33 cellular contexts compared by ENCODE assay signal in the genomic region with DNA sequence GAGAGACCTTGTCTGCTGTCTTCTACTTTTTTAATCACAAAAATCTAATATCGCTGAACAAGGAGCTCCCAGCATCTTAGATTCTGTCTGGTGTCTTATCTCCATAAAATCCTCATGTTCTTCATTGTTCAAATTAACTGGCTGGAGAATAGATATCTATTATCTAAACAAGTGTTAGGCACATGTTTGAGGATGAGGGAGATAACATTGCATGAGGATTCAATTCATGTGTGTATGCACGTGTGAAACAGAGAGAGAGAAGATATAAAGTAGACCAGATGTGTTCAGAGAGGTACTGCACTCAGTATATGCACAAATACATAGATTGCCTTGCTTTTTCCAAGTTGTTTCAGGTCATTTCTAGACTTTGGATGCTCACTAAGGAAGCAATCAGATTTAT. TPM values are rescaled to one million over a fixed set of nuclear protein-coding genes. Genes with fewer than 3 reads are reported as not detected.
"Had no signal": no experiment of that assay in that cellular context is flagged by ENCODE, and none has a peak within 500 bp of the region (broad histone marks: within the 10 kb centered on the region; RNA-seq: fewer than 3 reads in every experiment).

No MANE protein-coding gene starts in this region.

- H3K9me3 ChIP-seq: adrenal gland, ascending aorta, body of pancreas, breast epithelium had no signal

- H3K4me1 ChIP-seq: adrenal gland, body of pancreas, breast epithelium had no signal

- H3K36me3 ChIP-seq: adrenal gland, ascending aorta, brain microvascular endothelial cell, breast epithelium had no signal

- H3K4me3 ChIP-seq: adrenal gland, ascending aorta, body of pancreas, breast epithelium had no signal

- ATAC-seq: activated naive CD4-positive, alpha-beta T cell treated with anti-CD3 and anti-CD28 coated beads, Interleukin-2, amount 50 U/mL, for 72 hours; activated naive CD8-positive, alpha-beta T cell treated with anti-CD3 and anti-CD28 coated beads, Interleukin-2, amount 50 U/mL, for 24 hours; activated T-cell treated with anti-CD3 and anti-CD28 coated beads, Interleukin-2, amount 50 U/mL, for 4 hours; activated T-cell treated with anti-CD3 and anti-CD28 coated beads, Interleukin-2, amount 50 U/mL, for 72 hours; activated T-helper 17 cell treated with anti-CD3 and anti-CD28 coated beads, Interleukin-2, amount 50 U/mL, for 72 hours; body of pancreas had no signal

- DNase-seq: activated effector memory CD4-positive, alpha-beta T cell treated with anti-CD3 and anti-CD28 coated beads, Interleukin-2, amount 50 U/mL, for 16 hours; activated effector memory CD4-positive, alpha-beta T cell treated with Interleukin-2 at 50 U/mL for 16 hours; activated gamma-delta T cell; activated gamma-delta T cell treated with Interleukin-2 at 50 U/mL for 16 hours; activated naive CD4-positive, alpha-beta T cell; activated naive CD4-positive, alpha-beta T cell treated with anti-CD3 and anti-CD28 coated beads for 36 hours; activated naive CD4-positive, alpha-beta T cell treated with anti-CD3 and anti-CD28 coated beads, Interleukin-2, amount 10 ng/mL, durations not matched to agents 7 days and 5 days; activated naive CD4-positive, alpha-beta T cell treated with anti-CD3 and anti-CD28 coated beads, Interleukin-2, amount 50 U/mL, for 16 hours; activated naive CD4-positive, alpha-beta T cell treated with Interleukin-2 at 50 U/mL for 16 hours; activated naive CD8-positive, alpha-beta T cell treated with anti-CD3 and anti-CD28 coated beads for 36 hours; activated naive CD8-positive, alpha-beta T cell treated with anti-CD3 and anti-CD28 coated beads, Interleukin-2, amount 10 ng/mL, durations not matched to agents 7 days and 5 days; activated naive CD8-positive, alpha-beta T cell treated with anti-CD3 and anti-CD28 coated beads, Interleukin-2, amount 50 U/mL, for 24 hours; activated T-cell treated with anti-CD3 and anti-CD28 coated beads, Interleukin-2, amount 50 U/mL, for 1 hour; activated T-cell treated with anti-CD3 and anti-CD28 coated beads, Interleukin-2, amount 50 U/mL, for 24 hours; activated T-cell treated with anti-CD3 and anti-CD28 coated beads, Interleukin-2, amount 50 U/mL, for 4 hours; activated T-cell treated with anti-CD3 and anti-CD28 coated beads, Interleukin-2, amount 50 U/mL, for 48 hours; activated T-cell treated with anti-CD3 and anti-CD28 coated beads, Interleukin-2, amount 50 U/mL, for 72 hours; adrenal gland; amniotic stem cell; amygdala; anterior cingulate cortex; aorta; body of pancreas; brain microvascular endothelial cell; caudate nucleus; central memory CD4-positive, alpha-beta T cell; cerebellar nuclear complex had no signal

- H3K27ac ChIP-seq: adrenal gland, ascending aorta, body of pancreas, brain microvascular endothelial cell, breast epithelium had no signal

- H3K27me3 ChIP-seq: ascending aorta, brain microvascular endothelial cell had no signal

RNA-seq across cellular contexts. Expression of a gene that starts 5.4 kb away (rescaled TPM):
- total RNA-seq: activated naive CD4-positive, alpha-beta T cell treated with anti-CD3 and anti-CD28 coated beads for 36 hours; activated naive CD4-positive, alpha-beta T cell treated with anti-CD3 and anti-CD28 coated beads, Interleukin-2, amount 50 U/mL, for 72 hours; activated naive CD8-positive, alpha-beta T cell treated with anti-CD3 and anti-CD28 coated beads for 36 hours; activated naive CD8-positive, alpha-beta T cell treated with anti-CD3 and anti-CD28 coated beads, Interleukin-2, amount 10 ng/mL, durations not matched to agents 7 days and 5 days; activated T-helper 1 cell treated with anti-CD3 and anti-CD28 coated beads, Interleukin-12 subunit alpha, Interleukin-12 subunit beta, Interleukin-2, Interleukin-4 antibody, amounts not matched to agents 30 ng/mL and 10 ng/mL and 1 ng/mL, durations not matched to agents 14 hours and 24 hours and 36 hours; activated T-helper 2 cell treated with anti-CD3 and anti-CD28 coated beads, Interferon-gamma antibody, Interleukin-2, Interleukin-4, amounts not matched to agents 10 μg/mL and 5 μg/mL and 100 μg/mL, durations not matched to agents 14 hours and 24 hours and 36 hours; ascending aorta had no signal
